1 cellular context compared by ENCODE assay signal in the genomic region with DNA sequence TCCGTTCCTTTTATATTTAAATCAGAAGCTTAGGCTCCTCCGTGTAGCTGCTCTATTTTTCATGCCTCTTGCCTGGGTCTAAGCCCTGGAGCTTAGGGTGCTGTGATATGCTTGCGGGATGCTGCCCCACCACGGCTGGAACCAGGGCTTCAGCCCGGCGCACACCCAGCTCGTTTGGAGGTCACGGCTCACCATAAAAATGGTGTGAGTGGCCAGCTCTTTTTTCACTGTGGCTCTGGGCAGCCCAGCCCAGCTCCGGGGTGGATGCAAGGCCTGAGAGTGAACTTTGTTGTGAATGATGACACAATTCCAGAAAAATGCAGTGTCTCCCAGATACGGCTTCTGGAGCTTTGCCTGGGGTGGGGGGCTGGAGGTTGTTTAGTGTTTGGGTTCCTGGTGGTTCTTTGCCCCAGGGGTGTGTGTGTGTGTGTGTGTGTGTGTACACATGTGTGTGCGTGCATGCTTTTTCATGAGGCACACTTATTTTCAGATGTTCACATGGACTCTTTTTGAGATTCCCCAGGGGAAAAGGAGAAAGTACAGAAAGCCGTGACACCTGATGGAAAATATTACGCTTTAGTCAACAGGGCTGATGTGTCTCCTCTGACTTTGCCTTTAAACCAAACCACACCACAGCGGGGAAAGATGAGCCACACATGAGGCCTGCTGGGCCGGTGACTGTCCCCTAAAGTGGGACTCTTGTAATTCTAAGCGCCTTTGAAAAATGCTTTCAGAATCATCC.
TF ChIP-seq lines count a peak whose summit lies in the region.

No MANE protein-coding gene starts in this region.

TF ChIP-seq in HEK293, 187 proteins besides CTCF, POLR2A, EP300 and RAD21 (continued from another document and continues in another):
- TF ChIP-seq ZBTB11 (tag by site-specific recombination; conservative IDR thresholded peaks at IDR 0.05; ENCODE audit: low read depth) (no peak), ZNF391 (tag by site-specific recombination; IDR thresholded peaks at IDR 0.05; ENCODE audit: borderline replicate concordance, low read depth) (no peak), ZNF2 (tag by site-specific recombination; IDR thresholded peaks at IDR 0.05) (peak; percentile 63; the same call in 1 of the 2 replicates), ZNF510 (tag by site-specific recombination; IDR thresholded peaks at IDR 0.05; ENCODE audit: insufficient replicate concordance) (no peak), ZNF585B (tag by site-specific recombination; IDR thresholded peaks at IDR 0.05) (no peak), ZNF221 (tag by site-specific recombination; IDR thresholded peaks at IDR 0.05; ENCODE audit: borderline replicate concordance) (no peak), ZNF837 (tag by site-specific recombination; IDR thresholded peaks at IDR 0.05) (no peak), ZNF211 (tag by site-specific recombination; IDR thresholded peaks at IDR 0.05; ENCODE audit: low read depth) (no peak), ZNF521 (tag by site-specific recombination; IDR thresholded peaks at IDR 0.05) (no peak), ZNF768 (tag by site-specific recombination; IDR thresholded peaks at IDR 0.05) (no peak), TRIM28 (IDR thresholded peaks at IDR 0.05; ENCODE audit: borderline replicate concordance, low read length) (no peak), ZNF621 (tag by site-specific recombination; IDR thresholded peaks at IDR 0.05) (no peak), ZNF501 (tag by site-specific recombination; IDR thresholded peaks at IDR 0.05) (0 out of 2 replicates have a peak, but pooled peaks have one; percentile 46), SALL2 (tag by site-specific recombination; IDR thresholded peaks at IDR 0.05; ENCODE audit: borderline replicate concordance) (no peak), ZNF239 (tag by site-specific recombination; IDR thresholded peaks at IDR 0.05) (no peak), ZNF561 (tag by site-specific recombination; IDR thresholded peaks at IDR 0.05; ENCODE audit: borderline replicate concordance) (no peak), ZNF140 (tag by site-specific recombination; IDR thresholded peaks at IDR 0.05) (no peak), ZBTB17 (tag by site-specific recombination; IDR thresholded peaks at IDR 0.05) (peak; percentile 65; the same call in 1 of the 2 replicates), ZBTB1 (tag by site-specific recombination; IDR thresholded peaks at IDR 0.05) (no peak), ZNF114 (tag by site-specific recombination; IDR thresholded peaks at IDR 0.05) (no peak), ZSCAN30 (tag by site-specific recombination; IDR thresholded peaks at IDR 0.05) (no peak), BCL11A (tag by site-specific recombination; IDR thresholded peaks at IDR 0.05; ENCODE audit: low read depth) (peak; percentile 11; the same call in 1 of the 2 replicates), ZNF629 (tag by site-specific recombination; IDR thresholded peaks at IDR 0.05) (peak; percentile 57; the same call in 1 of the 2 replicates), ZNF555 (tag by site-specific recombination; conservative IDR thresholded peaks at IDR 0.05) (no peak), ZNF157 (tag by site-specific recombination; IDR thresholded peaks at IDR 0.05) (no peak), MEIS1 (CRISPR knock-in tag; IDR thresholded peaks at IDR 0.05; ENCODE audit: borderline replicate concordance) (no peak), ZBTB10 (tag by site-specific recombination; IDR thresholded peaks at IDR 0.05) (0 out of 2 replicates have a peak, but pooled peaks have one; percentile 29), PRDM6 (tag by site-specific recombination; IDR thresholded peaks at IDR 0.05) (no peak), ZNF19 (tag by site-specific recombination; IDR thresholded peaks at IDR 0.05; ENCODE audit: low read depth) (no peak), OSR2 (tag by site-specific recombination; IDR thresholded peaks at IDR 0.05) (peak; percentile 38; the same call in 1 of the 2 replicates), ZBTB20 (tag by site-specific recombination; IDR thresholded peaks at IDR 0.05) (peak; percentile 63), GLIS1 (tag by site-specific recombination; IDR thresholded peaks at IDR 0.05) (peak; percentile 79), ZNF138 (tag by site-specific recombination; IDR thresholded peaks at IDR 0.05; ENCODE audit: borderline replicate concordance) (no peak), ZFHX2 (tag by site-specific recombination; conservative IDR thresholded peaks at IDR 0.05) (no peak), ZNF529 (tag by site-specific recombination; IDR thresholded peaks at IDR 0.05; ENCODE audit: insufficient replicate concordance) (no peak), SCRT1 (tag by site-specific recombination; IDR thresholded peaks at IDR 0.05; ENCODE audit: borderline replicate concordance) (no peak), YY2 (tag by site-specific recombination; IDR thresholded peaks at IDR 0.05) (no peak), ZNF366 (tag by site-specific recombination; conservative IDR thresholded peaks at IDR 0.05) (peak; percentile 78; the same call in 1 of the 2 replicates), ZNF416 (tag by site-specific recombination; IDR thresholded peaks at IDR 0.05) (0 out of 2 replicates have a peak, but pooled peaks have one; percentile 24), ZNF214 (tag by site-specific recombination; IDR thresholded peaks at IDR 0.05; ENCODE audit: borderline replicate concordance) (no peak), GLIS2 (tag by site-specific recombination; IDR thresholded peaks at IDR 0.05) (peak; percentile 66), ZNF707 (tag by site-specific recombination; IDR thresholded peaks at IDR 0.05) (no peak), SP2 (tag by site-specific recombination; IDR thresholded peaks at IDR 0.05) (no peak), ZNF335 (tag by site-specific recombination; conservative IDR thresholded peaks at IDR 0.05) (peak; percentile 43; the same call in 1 of the 2 replicates), ZNF660 (tag by site-specific recombination; IDR thresholded peaks at IDR 0.05) (peak; percentile 37; the same call in 1 of the 2 replicates), ZNF596 (tag by site-specific recombination; IDR thresholded peaks at IDR 0.05) (no peak), ZNF610 (tag by site-specific recombination; IDR thresholded peaks at IDR 0.05; ENCODE audit: borderline replicate concordance) (no peak), WT1 (tag by site-specific recombination; IDR thresholded peaks at IDR 0.05) (0 out of 2 replicates have a peak, but pooled peaks have one; percentile 34)
- TF ChIP-seq, protein P1, sequence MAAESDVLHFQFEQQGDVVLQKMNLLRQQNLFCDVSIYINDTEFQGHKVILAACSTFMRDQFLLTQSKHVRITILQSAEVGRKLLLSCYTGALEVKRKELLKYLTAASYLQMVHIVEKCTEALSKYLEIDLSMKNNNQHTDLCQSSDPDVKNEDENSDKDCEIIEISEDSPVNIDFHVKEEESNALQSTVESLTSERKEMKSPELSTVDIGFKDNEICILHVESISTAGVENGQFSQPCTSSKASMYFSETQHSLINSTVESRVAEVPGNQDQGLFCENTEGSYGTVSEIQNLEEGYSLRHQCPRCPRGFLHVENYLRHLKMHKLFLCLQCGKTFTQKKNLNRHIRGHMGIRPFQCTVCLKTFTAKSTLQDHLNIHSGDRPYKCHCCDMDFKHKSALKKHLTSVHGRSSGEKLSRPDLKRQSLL (tag by site-specific recombination; IDR thresholded peaks at IDR 0.05): no peak
- TF ChIP-seq, protein P2, sequence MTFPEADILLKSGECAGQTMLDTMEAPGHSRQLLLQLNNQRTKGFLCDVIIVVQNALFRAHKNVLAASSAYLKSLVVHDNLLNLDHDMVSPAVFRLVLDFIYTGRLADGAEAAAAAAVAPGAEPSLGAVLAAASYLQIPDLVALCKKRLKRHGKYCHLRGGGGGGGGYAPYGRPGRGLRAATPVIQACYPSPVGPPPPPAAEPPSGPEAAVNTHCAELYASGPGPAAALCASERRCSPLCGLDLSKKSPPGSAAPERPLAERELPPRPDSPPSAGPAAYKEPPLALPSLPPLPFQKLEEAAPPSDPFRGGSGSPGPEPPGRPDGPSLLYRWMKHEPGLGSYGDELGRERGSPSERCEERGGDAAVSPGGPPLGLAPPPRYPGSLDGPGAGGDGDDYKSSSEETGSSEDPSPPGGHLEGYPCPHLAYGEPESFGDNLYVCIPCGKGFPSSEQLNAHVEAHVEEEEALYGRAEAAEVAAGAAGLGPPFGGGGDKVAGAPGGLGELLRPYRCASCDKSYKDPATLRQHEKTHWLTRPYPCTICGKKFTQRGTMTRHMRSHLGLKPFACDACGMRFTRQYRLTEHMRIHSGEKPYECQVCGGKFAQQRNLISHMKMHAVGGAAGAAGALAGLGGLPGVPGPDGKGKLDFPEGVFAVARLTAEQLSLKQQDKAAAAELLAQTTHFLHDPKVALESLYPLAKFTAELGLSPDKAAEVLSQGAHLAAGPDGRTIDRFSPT (tag by site-specific recombination; IDR thresholded peaks at IDR 0.05): peak; percentile 91
- TF ChIP-seq, protein P3, sequence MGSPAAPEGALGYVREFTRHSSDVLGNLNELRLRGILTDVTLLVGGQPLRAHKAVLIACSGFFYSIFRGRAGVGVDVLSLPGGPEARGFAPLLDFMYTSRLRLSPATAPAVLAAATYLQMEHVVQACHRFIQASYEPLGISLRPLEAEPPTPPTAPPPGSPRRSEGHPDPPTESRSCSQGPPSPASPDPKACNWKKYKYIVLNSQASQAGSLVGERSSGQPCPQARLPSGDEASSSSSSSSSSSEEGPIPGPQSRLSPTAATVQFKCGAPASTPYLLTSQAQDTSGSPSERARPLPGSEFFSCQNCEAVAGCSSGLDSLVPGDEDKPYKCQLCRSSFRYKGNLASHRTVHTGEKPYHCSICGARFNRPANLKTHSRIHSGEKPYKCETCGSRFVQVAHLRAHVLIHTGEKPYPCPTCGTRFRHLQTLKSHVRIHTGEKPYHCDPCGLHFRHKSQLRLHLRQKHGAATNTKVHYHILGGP (tag by site-specific recombination; IDR thresholded peaks at IDR 0.05): no peak
- TF ChIP-seq, protein P4, sequence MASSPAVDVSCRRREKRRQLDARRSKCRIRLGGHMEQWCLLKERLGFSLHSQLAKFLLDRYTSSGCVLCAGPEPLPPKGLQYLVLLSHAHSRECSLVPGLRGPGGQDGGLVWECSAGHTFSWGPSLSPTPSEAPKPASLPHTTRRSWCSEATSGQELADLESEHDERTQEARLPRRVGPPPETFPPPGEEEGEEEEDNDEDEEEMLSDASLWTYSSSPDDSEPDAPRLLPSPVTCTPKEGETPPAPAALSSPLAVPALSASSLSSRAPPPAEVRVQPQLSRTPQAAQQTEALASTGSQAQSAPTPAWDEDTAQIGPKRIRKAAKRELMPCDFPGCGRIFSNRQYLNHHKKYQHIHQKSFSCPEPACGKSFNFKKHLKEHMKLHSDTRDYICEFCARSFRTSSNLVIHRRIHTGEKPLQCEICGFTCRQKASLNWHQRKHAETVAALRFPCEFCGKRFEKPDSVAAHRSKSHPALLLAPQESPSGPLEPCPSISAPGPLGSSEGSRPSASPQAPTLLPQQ (tag by site-specific recombination; IDR thresholded peaks at IDR 0.05): peak; percentile 64; the same call in 1 of the 2 replicates
